In the genomic region with DNA sequence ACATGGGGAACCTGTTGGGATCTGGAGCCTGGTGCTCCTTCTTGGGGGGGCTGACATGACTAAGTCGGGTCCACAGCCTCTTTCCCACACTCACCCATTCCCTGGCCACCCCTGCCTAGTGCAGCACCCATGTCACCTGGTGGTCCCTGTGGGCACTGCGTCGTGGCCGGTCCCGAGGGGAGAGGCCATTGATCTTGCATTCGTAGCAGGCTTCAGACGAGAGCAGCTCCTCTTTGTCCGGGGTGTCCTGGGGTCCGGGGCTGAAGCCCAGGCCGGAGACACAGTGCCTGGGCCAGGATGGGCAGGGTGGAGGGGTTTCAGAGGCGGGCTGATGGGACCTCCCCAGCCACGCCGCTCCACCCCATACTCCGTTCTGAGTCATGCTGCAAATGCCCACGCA, we compare ENCODE assay signal across 30 cellular contexts. TPM values are rescaled to one million over a fixed set of nuclear protein-coding genes. Genes with fewer than 3 reads are reported as not detected.
"Had no signal": no experiment of that assay in that cellular context is flagged by ENCODE, and none has a peak within 500 bp of the region (broad histone marks: within the 10 kb centered on the region; RNA-seq: fewer than 3 reads in every experiment).

No MANE protein-coding gene starts in this region.

- H3K27ac ChIP-seq: ascending aorta, body of pancreas, Peyer's patch, RWPE1, SJCRH30, VCaP had no signal

- ATAC-seq: activated CD4-positive, CD25-positive, alpha-beta regulatory T cell treated with anti-CD3 and anti-CD28 coated beads, Interleukin-2, amount 50 U/mL, for 24 hours; activated naive CD8-positive, alpha-beta T cell treated with anti-CD3 and anti-CD28 coated beads, Interleukin-2, amount 50 U/mL, for 24 hours; activated T-cell treated with anti-CD3 and anti-CD28 coated beads, Interleukin-2, amount 50 U/mL, for 4 hours; body of pancreas; T-helper 17 cell had no signal

- DNase-seq: activated CD4-positive, alpha-beta T cell treated with anti-CD3 and anti-CD28 coated beads for 48 hours; activated CD4-positive, alpha-beta T cell treated with anti-CD3 and anti-CD28 coated beads, Interleukin-2, amount 50 U/mL, for 4 hours; activated CD8-positive, alpha-beta memory T cell treated with anti-CD3 and anti-CD28 coated beads for 24 hours; activated effector memory CD4-positive, alpha-beta T cell treated with anti-CD3 and anti-CD28 coated beads, Interleukin-2, amount 50 U/mL, for 16 hours; activated naive CD4-positive, alpha-beta T cell treated with Interleukin-2 at 50 U/mL for 16 hours; activated naive CD8-positive, alpha-beta T cell treated with anti-CD3 and anti-CD28 coated beads, Interleukin-2, amount 50 U/mL, for 24 hours; activated T-cell treated with anti-CD3 and anti-CD28 coated beads, Interleukin-2, amount 50 U/mL, for 4 hours; amniotic stem cell; body of pancreas; central memory CD4-positive, alpha-beta T cell; Kasumi-1; KBM-7; NCI-H1105; NCI-H1436 treated with DMSO at 0.1 percent for 48 hours; NCI-H187; NCI-H2081; NCI-H510A treated with DMSO at 0.1 percent for 48 hours; NCI-H69; Peyer's patch; Right ventricle myocardium superior; SJCRH30; T-helper 17 cell; T1000 had no signal

- H3K9me3 ChIP-seq: SJCRH30 had no signal

- H3K27me3 ChIP-seq: ascending aorta, body of pancreas, Peyer's patch, SJCRH30 had no signal

- FAIRE-seq: TTC549 had no signal

- H3K36me3 ChIP-seq: ascending aorta, Peyer's patch, SJCRH30 had no signal

- H3K4me1 ChIP-seq: ascending aorta, body of pancreas, Peyer's patch, SJCRH30 had no signal

- H3K4me3 ChIP-seq: ascending aorta, body of pancreas, Peyer's patch, SJCRH30 had no signal

RNA-seq across cellular contexts. Expression of gene CCL25, which starts 19.4 kb away (rescaled TPM):
- total RNA-seq: activated T-cell treated with anti-CD3 and anti-CD28 coated beads, Interleukin-2, amount 50 U/mL, for 4 hours; ascending aorta; body of pancreas; bronchial epithelial cell; MCF 10A; Right ventricle myocardium superior; SJCRH30; T-helper 17 cell had no signal
